In the genomic region with DNA sequence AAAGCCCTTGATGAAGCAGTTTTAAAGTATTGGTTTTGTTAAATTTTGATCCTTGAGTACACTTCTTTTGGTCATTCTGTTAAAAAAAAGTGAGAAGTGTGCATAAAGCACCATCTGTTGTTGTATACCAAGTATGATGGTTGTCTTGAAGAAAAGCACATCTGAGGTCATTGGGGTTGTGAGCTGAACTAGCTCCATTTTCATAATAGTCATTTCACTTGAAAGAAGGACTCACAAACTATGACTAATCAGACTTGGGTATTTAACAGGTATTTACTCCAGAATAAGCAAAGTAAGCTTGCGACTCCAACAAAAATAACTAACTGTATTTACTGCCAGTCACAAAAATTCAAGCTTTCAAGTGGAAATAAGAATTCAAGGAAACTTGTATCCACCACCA, we compare ENCODE assay signal across 11 cellular contexts.
"Had no signal": no experiment of that assay in that cellular context is flagged by ENCODE, and none has a peak within 500 bp of the region (broad histone marks: within the 10 kb centered on the region; RNA-seq: fewer than 3 reads in every experiment).

No MANE protein-coding gene starts in this region.

- H3K4me3 Mint-ChIP-seq: activated naive CD8-positive, alpha-beta T cell treated with anti-CD3 and anti-CD28 coated beads, Interleukin-2, amount 50 U/mL, for 24 hours; activated T-cell treated with anti-CD3 and anti-CD28 coated beads, Interleukin-2, amount 50 U/mL, for 4 hours had no signal

- H3K9me3 Mint-ChIP-seq: activated naive CD8-positive, alpha-beta T cell treated with anti-CD3 and anti-CD28 coated beads, Interleukin-2, amount 50 U/mL, for 24 hours; activated T-cell treated with anti-CD3 and anti-CD28 coated beads, Interleukin-2, amount 50 U/mL, for 4 hours; naive thymus-derived CD8-positive, alpha-beta T cell had no signal

- ATAC-seq: activated naive CD8-positive, alpha-beta T cell treated with anti-CD3 and anti-CD28 coated beads, Interleukin-2, amount 50 U/mL, for 24 hours; activated T-cell treated with anti-CD3 and anti-CD28 coated beads, Interleukin-2, amount 50 U/mL, for 4 hours; lower lobe of right lung had no signal

- H3K27ac Mint-ChIP-seq: activated naive CD8-positive, alpha-beta T cell treated with anti-CD3 and anti-CD28 coated beads, Interleukin-2, amount 50 U/mL, for 24 hours had no signal

- H3K36me3 Mint-ChIP-seq: naive thymus-derived CD8-positive, alpha-beta T cell had no signal

- DNase-seq: activated CD4-positive, alpha-beta T cell treated with anti-CD3 and anti-CD28 coated beads, Interleukin-2, amount 50 U/mL, for 4 hours; activated naive CD8-positive, alpha-beta T cell treated with anti-CD3 and anti-CD28 coated beads, Interleukin-2, amount 50 U/mL, for 24 hours; activated T-cell treated with anti-CD3 and anti-CD28 coated beads, Interleukin-2, amount 50 U/mL, for 4 hours; central memory CD4-positive, alpha-beta T cell; effector memory CD4-positive, alpha-beta T cell; lower lobe of right lung; naive thymus-derived CD8-positive, alpha-beta T cell; stimulated activated CD4-positive, alpha-beta T cell treated with anti-CD3 and anti-CD28 coated beads, Interleukin-4, amount 100 ng/mL, for 4 hours; thyroid gland had no signal

- H3K4me3 ChIP-seq: hepatocyte, lower lobe of right lung, skin epidermis, thyroid gland had no signal
